In the genomic region with DNA sequence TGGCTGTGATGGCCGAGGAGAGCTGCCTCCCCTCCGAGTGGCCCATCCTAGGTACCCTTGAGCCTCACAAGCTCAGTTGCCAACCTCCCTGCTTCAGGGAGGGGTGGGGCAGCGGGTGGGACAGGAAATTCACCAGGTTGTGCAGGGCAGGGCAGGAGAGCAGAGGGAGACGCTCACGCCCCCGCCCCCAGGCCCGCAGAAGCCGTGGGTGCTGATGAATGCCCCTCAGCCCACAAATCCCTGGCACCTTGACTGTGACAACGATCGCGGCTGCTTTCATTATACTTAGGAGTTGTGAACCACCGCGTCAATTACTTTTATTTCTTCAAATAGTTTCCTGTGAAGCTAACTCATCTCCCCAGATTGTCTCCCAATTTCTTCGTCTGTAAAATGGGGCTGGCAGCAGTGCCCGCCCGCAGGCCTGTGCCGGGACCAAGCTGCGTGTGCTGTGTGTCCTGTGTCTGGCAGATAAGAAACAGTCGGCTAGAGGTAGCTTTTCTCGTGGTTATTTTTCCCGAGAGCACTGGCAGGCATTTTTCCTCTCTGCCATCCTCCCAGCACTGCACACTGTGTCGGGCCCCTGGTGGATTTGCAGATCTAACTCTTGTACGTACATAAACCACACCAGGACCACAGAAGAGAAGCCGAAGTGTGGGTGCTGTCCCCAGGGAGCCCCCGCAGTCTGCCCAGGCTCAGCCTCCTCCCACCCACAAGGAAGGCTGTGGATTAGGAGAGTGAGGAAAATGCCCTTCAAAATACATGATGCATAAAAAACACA, we compare ENCODE assay signal across 9 cellular contexts. TPM values are rescaled to one million over a fixed set of nuclear protein-coding genes. Genes with fewer than 3 reads are reported as not detected.
DNase-seq lines count a peak whose midpoint lies in the region; ATAC-seq and TF ChIP-seq lines count a peak whose summit lies in the region.
"Had no signal": no experiment of that assay in that cellular context is flagged by ENCODE, and none has a peak within 500 bp of the region (broad histone marks: within the 10 kb centered on the region; RNA-seq: fewer than 3 reads in every experiment).

No MANE protein-coding gene starts in this region.

- H3K9me2 ChIP-seq in DOHH2 (replicated peaks; ENCODE audit: control insufficient read depth, low read length): no peaks in the 10 kb centered on the region

- H3K4me3 ChIP-seq in DOHH2 (ENCODE audit: low read length) (no peak overlapping the region), mucosa of descending colon (no peak overlapping the region), ovary (no peak overlapping the region), MG63 (no peak overlapping the region)

- H3K79me2 ChIP-seq in DOHH2 (ENCODE audit: control insufficient read depth, low read length): no peaks in the 10 kb centered on the region

- 56 to 68% (median 63%) methylated on average over 24 to 25 of the region's 25 CpGs for WGBS in ovary, 3 donors

- peak overlapping the region; percentile 33 for H3K4me2 ChIP-seq in DOHH2 (ENCODE audit: low read length)

- TF ChIP-seq CTCF in DOHH2 (IDR thresholded peaks at IDR 0.05; ENCODE audit: low read depth, low read length, poor library complexity, severe bottlenecking): no peak
- TF ChIP-seq CTCF in mucosa of descending colon (IDR thresholded peaks at IDR 0.05): no peak
- no peak for TF ChIP-seq CTCF in ovary (IDR thresholded peaks at IDR 0.05)

- H4K20me1 ChIP-seq in DOHH2 (ENCODE audit: control insufficient read depth, insufficient read depth, low read depth, low read length): no peaks in the 10 kb centered on the region

- no peak for TF ChIP-seq EP300 in ovary (IDR thresholded peaks at IDR 0.05)

- intact Hi-C loops in mucosa of descending colon (cut with DNase I, micrococcal nuclease) (no loop called here), ovary (cut with DNase I) (no loop called here)

- DNase-seq in activated CD4-positive, alpha-beta T cell treated with anti-CD3 and anti-CD28 coated beads, Interleukin-2, amount 50 U/mL, for 1 hour: peak; percentile 46
- DNase-seq in mucosa of descending colon: peak; percentile 45 to 74 (median 63)
- no peak for DNase-seq in ovary
- no peak for DNase-seq in MG63
- DNase-seq in NCI-H524 treated with DMSO at 0.1 percent for 48 hours (lab: John Stamatoyannopoulos, UW): no peak

- no peak for TF ChIP-seq POLR2A in ovary (IDR thresholded peaks at IDR 0.05)

- no peaks in the 10 kb centered on the region for H3K9me3 ChIP-seq in DOHH2 (ENCODE audit: control insufficient read depth, insufficient read depth, low read length)
- H3K9me3 ChIP-seq in mucosa of descending colon: no peaks in the 10 kb centered on the region
- no peaks in the 10 kb centered on the region for H3K9me3 ChIP-seq in ovary
- no peaks in the 10 kb centered on the region for H3K9me3 ChIP-seq in MG63
- H3K9me3 ChIP-seq: neutrophil had no signal

- H3F3A ChIP-seq in DOHH2 (ENCODE audit: control insufficient read depth, insufficient read depth): peaks cover 8% of the 10 kb centered on the region; the same call in 1 of the 2 replicates

- H3K27ac ChIP-seq in DOHH2 (ENCODE audit: low read depth, low read length) (no peak overlapping the region), ovary (no peak overlapping the region)
- H3K27ac ChIP-seq: neutrophil had no signal

- H3K4me1 ChIP-seq in DOHH2 (ENCODE audit: control insufficient read depth, low read length) (peaks cover 45% of the 10 kb centered on the region), mucosa of descending colon (ENCODE audit: low read depth) (peaks cover 24% of the 10 kb centered on the region), ovary (ENCODE audit: insufficient read depth) (no peaks in the 10 kb centered on the region)

- H3K27me3 ChIP-seq in DOHH2 (ENCODE audit: control insufficient read depth, low read length) (peaks cover 19% of the 10 kb centered on the region), ovary (no peaks in the 10 kb centered on the region), MG63 (no peaks in the 10 kb centered on the region)

- H3K36me3 ChIP-seq in DOHH2 (ENCODE audit: control insufficient read depth, low read length): no peaks in the 10 kb centered on the region
- H3K36me3 ChIP-seq in mucosa of descending colon (ENCODE audit: low read depth): no peaks in the 10 kb centered on the region
- no peaks in the 10 kb centered on the region for H3K36me3 ChIP-seq in ovary
- H3K36me3 ChIP-seq in MG63: no peaks in the 10 kb centered on the region
- H3K36me3 ChIP-seq: neutrophil had no signal

- peak; percentile 30 for ATAC-seq in HG03432 (IDR thresholded peaks at IDR 0.05; ENCODE audit: unreplicated experiment)
- peak; percentile 20 for ATAC-seq in mucosa of descending colon
- ATAC-seq in HG02763 (IDR thresholded peaks at IDR 0.05; ENCODE audit: unreplicated experiment): no peak

RNA-seq across cellular contexts. Expression of a gene that starts 7.9 kb away (rescaled TPM):
- total RNA-seq in mucosa of descending colon (10 to 100 TPM in 1 of 3 donors, 1 to 10 TPM in 2; 7.9 to 19.0 (median 8.4) TPM), ovary (10 to 100 TPM in 3 of 7 donors, 1 to 10 TPM in 4; 5.4 to 16.9 (median 9.4) TPM)
- 1 to 10 TPM; 6.8 to 9.8 TPM for polyA plus RNA-seq in ovary
- total RNA-seq in MG63 (2014; rRNA removed; shearing (Covaris generic); ENCODE audit: low replicate concordance): 18.8 and 21.7 TPM in 2 replicates

RNA-seq across cellular contexts. Expression of a gene that starts 38.7 kb away (rescaled TPM):
- total RNA-seq in mucosa of descending colon: not detected
- 1 to 10 TPM in 2 of 7 donors, under 1 TPM in 1, not detected in 4; 0.28 to 5.2 (median 3.1) TPM for total RNA-seq in ovary
- polyA plus RNA-seq in ovary: not detected
- not detected in 2 replicates for total RNA-seq in MG63 (2014; rRNA removed; shearing (Covaris generic); ENCODE audit: low replicate concordance)

Comparison
In these comparisons a context has a peak if more than half of its experiments do, and no peak if none do; other contexts are left out.
1. DNase-seq: peak in activated CD4-positive, alpha-beta T cell treated with anti-CD3 and anti-CD28 coated beads, Interleukin-2, amount 50 U/mL, for 1 hour (single experiment) and mucosa of descending colon (3 of 3); none in ovary (0 of 5), MG63 (single experiment) and NCI-H524 treated with DMSO at 0.1 percent for 48 hours (single experiment).